Comparison of ENCODE assay signal across 10 cellular contexts in the genomic region with DNA sequence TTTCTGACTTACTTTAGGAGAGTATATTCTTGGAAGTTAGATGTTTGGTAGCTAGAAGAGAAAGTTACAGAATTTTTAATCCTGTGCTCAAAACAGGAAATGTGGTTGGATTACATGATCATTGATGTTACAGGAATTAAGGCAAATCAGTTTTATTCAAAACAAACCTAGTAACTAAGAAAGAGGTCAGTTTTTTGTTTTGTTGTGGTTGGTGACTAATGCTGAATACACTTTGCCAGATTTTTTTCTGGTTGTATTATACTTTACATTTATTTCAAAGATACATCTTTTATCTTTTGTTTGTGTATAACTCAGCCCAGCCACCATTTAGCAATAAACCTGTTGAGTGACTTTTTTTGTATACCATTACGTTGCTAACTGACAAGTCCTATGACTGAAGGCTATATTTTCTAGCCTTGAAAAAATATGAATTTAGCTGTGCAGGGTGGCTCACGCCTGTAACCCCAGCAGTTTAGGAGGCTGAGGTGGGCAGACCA.
A peak's percentile ranks its signal among the peaks of the same experiment; 100 is the strongest.
DNase-seq lines count a peak whose midpoint lies in the region; ATAC-seq and TF ChIP-seq lines count a peak whose summit lies in the region.
"Had no signal": no experiment of that assay in that cellular context is flagged by ENCODE, and none has a peak within 500 bp of the region (broad histone marks: within the 10 kb centered on the region; RNA-seq: fewer than 3 reads in every experiment).

No MANE protein-coding gene starts in this region.

- H4K20me1 ChIP-seq in fibroblast of lung (ENCODE audit: control insufficient read depth, extremely low read depth, insufficient read depth, low read length) = no peaks in the 10 kb centered on the region

- H2AFZ ChIP-seq in fibroblast of lung (ENCODE audit: low read length) = no peak overlapping the region

- no peaks in the 10 kb centered on the region for H3K27me3 ChIP-seq in fibroblast of lung (ENCODE audit: control insufficient read depth, insufficient read depth, low read length)

- peak overlapping the region; percentile 89 for H3K27ac ChIP-seq in fibroblast of lung (ENCODE audit: insufficient read depth, low read length)

- no peak for TF ChIP-seq CTCF in fibroblast of lung (conservative IDR thresholded peaks at IDR 0.05 in 1 of 2, IDR thresholded peaks at IDR 0.05 in 1 of 2; ENCODE audit: low read depth in 1 of 2, low read length in 2 of 2)
- no peak for TF ChIP-seq CTCF in GM10266 (IDR thresholded peaks at IDR 0.05; ENCODE audit: control insufficient read depth, insufficient read depth, low read depth, missing control alignments)

- H3K36me3 ChIP-seq in fibroblast of lung (ENCODE audit: control insufficient read depth, insufficient read depth, low read length) = no peaks in the 10 kb centered on the region

- DNase-seq in EH (ENCODE audit: low read depth) (peak; percentile 79), SW480 (ENCODE audit: low spot score) (peak; percentile 41), fibroblast of lung (ENCODE audit: low read depth in 2 of 2) (peak; percentile 83 to 85), sciatic nerve (ENCODE audit: low spot score) (no peak), GM10266 (ENCODE audit: extremely low spot score) (no peak), NCI-H187 treated with DMSO at 0.1 percent for 48 hours (lab: John Stamatoyannopoulos, UW) (no peak), left lobe of liver (ENCODE audit: low spot score) (no peak)
- DNase-seq: H9, left cardiac atrium had no signal

- H3K9me3 ChIP-seq in fibroblast of lung (ENCODE audit: control insufficient read depth, insufficient read depth, low read depth, low read length) = no peaks in the 10 kb centered on the region

- H3K4me1 ChIP-seq in fibroblast of lung (ENCODE audit: control insufficient read depth, extremely low read depth, insufficient read depth, low read length) = peaks cover 24% of the 10 kb centered on the region

- H3K4me2 ChIP-seq in fibroblast of lung (ENCODE audit: extremely low read depth, insufficient read depth, low read length) = peak overlapping the region; percentile 54

- peak overlapping the region in 1 of 4 experiments; percentile 11 for H3K4me3 ChIP-seq in fibroblast of lung (replicated peaks in 1 of 4; ENCODE audit: control extremely low read depth in 1 of 4, insufficient read depth in 1 of 4, low read depth in 3 of 4, low read length in 4 of 4)

- intact Hi-C loops in sciatic nerve (cut with DNase I) = no loop called here

- no peak overlapping the region for H3K9ac ChIP-seq in fibroblast of lung (ENCODE audit: insufficient read depth, low read length)

- ATAC-seq in sciatic nerve (peak; percentile 8), HG03280 (IDR thresholded peaks at IDR 0.05; ENCODE audit: unreplicated experiment) (no peak), left lobe of liver (no peak)

- no peaks in the 10 kb centered on the region for H3K79me2 ChIP-seq in fibroblast of lung (ENCODE audit: control insufficient read depth, insufficient read depth, low read length)

Comparison
In these comparisons a context has a peak if more than half of its experiments do, and no peak if none do; other contexts are left out.
1. DNase-seq: peak in EH (single experiment), SW480 (single experiment) and fibroblast of lung (2 of 2); none in sciatic nerve (single experiment), GM10266 (single experiment), NCI-H187 treated with DMSO at 0.1 percent for 48 hours (single experiment) and left lobe of liver (single experiment).